22 cellular contexts compared by ENCODE assay signal in the genomic region with DNA sequence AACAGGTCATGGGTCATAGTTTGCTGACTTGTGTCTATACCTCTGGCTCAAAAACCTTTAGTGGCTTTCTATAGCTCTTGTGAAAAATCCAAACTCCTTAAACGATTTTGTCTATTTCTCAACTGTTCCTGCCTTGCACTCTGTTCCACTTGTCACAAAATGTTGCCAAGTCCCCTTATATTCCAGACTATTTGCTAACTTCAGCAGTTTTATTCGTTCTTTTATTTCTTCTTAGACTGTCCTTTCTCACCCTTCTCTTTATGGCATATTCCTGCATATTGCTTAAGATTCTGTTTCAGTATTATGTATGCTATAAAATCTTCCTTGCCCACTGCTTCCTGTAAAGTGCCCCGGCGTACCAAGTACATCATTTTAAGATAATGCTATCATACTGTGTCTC.
"Had no signal": no experiment of that assay in that cellular context is flagged by ENCODE, and none has a peak within 500 bp of the region (broad histone marks: within the 10 kb centered on the region; RNA-seq: fewer than 3 reads in every experiment).

No MANE protein-coding gene starts in this region.

- H3K36me3 Mint-ChIP-seq: stimulated activated effector memory CD8-positive, alpha-beta T cell treated with anti-CD3 and anti-CD28 coated beads, Interleukin-12 subunit alpha, Interleukin-12 subunit beta, amount 100 ng/mL, for 72 hours had no signal

- H3K4me3 ChIP-seq: hepatocyte, left ventricle myocardium inferior, lung, ovary, right atrium auricular region, sigmoid colon, spleen, suprapubic skin, thoracic aorta, tibial artery, upper lobe of right lung had no signal

- H3K27ac ChIP-seq: hepatocyte, left ventricle myocardium inferior, ovary, right atrium auricular region, sigmoid colon, spleen, suprapubic skin, thoracic aorta, tibial artery, upper lobe of right lung had no signal

- H3K36me3 ChIP-seq: left ventricle myocardium inferior, ovary, right atrium auricular region, sigmoid colon, suprapubic skin, thoracic aorta, tibial artery, upper lobe of right lung had no signal

- H3K4me2 ChIP-seq: hepatocyte had no signal

- H3K4me1 ChIP-seq: left ventricle myocardium inferior, right atrium auricular region, spleen, suprapubic skin, tibial artery, upper lobe of right lung had no signal

- H3K27me3 ChIP-seq: hepatocyte, ovary, right atrium auricular region, sigmoid colon, spleen, suprapubic skin, tibial artery, upper lobe of right lung had no signal

- H2AFZ ChIP-seq: hepatocyte had no signal

- H3K79me2 ChIP-seq: hepatocyte had no signal

- H3K27me3 Mint-ChIP-seq: naive B cell; progenitor cell of endocrine pancreas; stimulated activated naive CD8-positive, alpha-beta T cell treated with anti-CD3 and anti-CD28 coated beads, Interleukin-15, Interleukin-2, amounts not matched to agents 100 ng/mL and 50 ng/mL, for 24 hours had no signal

- H3K9me3 Mint-ChIP-seq: mesothelial cell of epicardium; natural killer cell; stimulated activated effector memory CD8-positive, alpha-beta T cell treated with anti-CD3 and anti-CD28 coated beads, Interleukin-12 subunit alpha, Interleukin-12 subunit beta, amount 100 ng/mL, for 72 hours; stimulated activated naive CD8-positive, alpha-beta T cell treated with anti-CD3 and anti-CD28 coated beads, Interleukin-15, Interleukin-2, amounts not matched to agents 100 ng/mL and 50 ng/mL, for 24 hours had no signal

- ATAC-seq: natural killer cell; stimulated activated effector memory CD8-positive, alpha-beta T cell treated with anti-CD3 and anti-CD28 coated beads, Interleukin-12 subunit alpha, Interleukin-12 subunit beta, amount 100 ng/mL, for 72 hours; upper lobe of right lung had no signal

- H3K4me3 Mint-ChIP-seq: mesothelial cell of epicardium; naive B cell; natural killer cell; stimulated activated effector memory CD8-positive, alpha-beta T cell treated with anti-CD3 and anti-CD28 coated beads, Interleukin-12 subunit alpha, Interleukin-12 subunit beta, amount 100 ng/mL, for 72 hours; stimulated activated naive CD8-positive, alpha-beta T cell treated with anti-CD3 and anti-CD28 coated beads, Interleukin-15, Interleukin-2, amounts not matched to agents 100 ng/mL and 50 ng/mL, for 24 hours had no signal

- H3K9me3 ChIP-seq: ovary, right atrium auricular region, suprapubic skin, thoracic aorta, tibial artery, upper lobe of right lung had no signal

- H3K4me1 Mint-ChIP-seq: stimulated activated effector memory CD8-positive, alpha-beta T cell treated with anti-CD3 and anti-CD28 coated beads, Interleukin-12 subunit alpha, Interleukin-12 subunit beta, amount 100 ng/mL, for 72 hours had no signal

- H3K27ac Mint-ChIP-seq: mesothelial cell of epicardium; natural killer cell; stimulated activated effector memory CD8-positive, alpha-beta T cell treated with anti-CD3 and anti-CD28 coated beads, Interleukin-12 subunit alpha, Interleukin-12 subunit beta, amount 100 ng/mL, for 72 hours; stimulated activated naive CD8-positive, alpha-beta T cell treated with anti-CD3 and anti-CD28 coated beads, Interleukin-15, Interleukin-2, amounts not matched to agents 100 ng/mL and 50 ng/mL, for 24 hours had no signal

- DNase-seq: islet precursor cell; left ventricle myocardium inferior; mesendoderm; naive B cell; natural killer cell; ovary; sigmoid colon; small intestine; spleen; stimulated activated CD4-positive, alpha-beta T cell treated with anti-CD3 and anti-CD28 coated beads, Interleukin-4, amount 100 ng/mL, for 24 hours; stimulated activated naive CD4-positive, alpha-beta T cell; tibial artery; upper lobe of right lung had no signal
